In the genomic region with DNA sequence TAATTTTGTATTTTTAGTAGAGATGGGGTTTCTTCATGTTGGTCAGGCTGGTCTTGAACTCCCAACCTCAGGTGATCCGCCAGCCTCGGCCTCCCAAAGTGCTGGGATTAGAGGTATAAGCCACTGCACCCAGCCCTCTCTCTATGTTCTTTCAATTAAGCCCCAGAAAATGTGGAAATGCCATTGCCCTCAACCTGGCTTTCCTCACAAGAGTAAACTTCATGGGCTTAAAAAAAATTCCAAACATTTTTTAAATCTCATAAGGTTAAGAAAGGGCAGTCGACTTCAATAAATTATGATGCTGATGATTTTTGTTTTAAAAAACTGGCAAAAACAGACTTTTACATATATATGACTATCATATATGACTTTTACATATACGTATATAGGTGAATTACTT, we compare ENCODE assay signal across 16 cellular contexts.
A peak's percentile ranks its signal among the peaks of the same experiment; 100 is the strongest.
DNase-seq lines count a peak whose midpoint lies in the region; ATAC-seq, FAIRE-seq and TF ChIP-seq lines count a peak whose summit lies in the region.
"Had no signal": no experiment of that assay in that cellular context is flagged by ENCODE, and none has a peak within 500 bp of the region (broad histone marks: within the 10 kb centered on the region; RNA-seq: fewer than 3 reads in every experiment).

No MANE protein-coding gene starts in this region.

- H3K9me3 Mint-ChIP-seq in HFFc6: no peaks in the 10 kb centered on the region
- no peaks in the 10 kb centered on the region for H3K9me3 Mint-ChIP-seq in natural killer cell treated with Interleukin-12 subunit alpha and Interleukin-12 subunit beta and Interleukin-15 and Interleukin-18, amount 100 ng/mL, for 72 hours
- H3K9me3 Mint-ChIP-seq: activated naive CD8-positive, alpha-beta T cell treated with anti-CD3 and anti-CD28 coated beads, Interleukin-2, amount 10 ng/mL, durations not matched to agents 7 days and 5 days had no signal

- H3K4me1 ChIP-seq in subcutaneous abdominal adipose tissue (ENCODE audit: control insufficient read depth in 5 of 5, insufficient read depth in 5 of 5, low read length in 5 of 5): peaks cover 3 to 22% (median 16%) of the 10 kb centered on the region in 5 donors
- H3K4me1 ChIP-seq: BLaER1 treated with 17β-estradiol and CSF1 and Interleukin-3, amounts not matched to agents 10 nM and 100 nM; colonic mucosa had no signal

- H3K27me3 Mint-ChIP-seq in HFFc6 (ENCODE audit: insufficient read depth): no peaks in the 10 kb centered on the region; the same call in 1 of the 2 replicates
- peaks cover 11 to 13% of the 10 kb centered on the region in 2 donors for H3K27me3 Mint-ChIP-seq in natural killer cell treated with Interleukin-12 subunit alpha and Interleukin-12 subunit beta and Interleukin-15 and Interleukin-18, amount 100 ng/mL, for 72 hours

- TF ChIP-seq CTCF in HFFc6 (IDR thresholded peaks at IDR 0.05): no peak

- H3K27me3 ChIP-seq in subcutaneous abdominal adipose tissue (ENCODE audit: control insufficient read depth in 5 of 5, insufficient read depth in 4 of 5, low read length in 5 of 5): no peaks in the 10 kb centered on the region
- H3K27me3 ChIP-seq: BLaER1 treated with 17β-estradiol and CSF1 and Interleukin-3, amounts not matched to agents 10 nM and 100 nM; colonic mucosa had no signal

- H3K9me3 ChIP-seq in subcutaneous abdominal adipose tissue (ENCODE audit: control insufficient read depth in 5 of 5, low read length in 5 of 5): peaks cover 0 to 5% (median 3%) of the 10 kb centered on the region in 5 donors
- H3K9me3 ChIP-seq: BLaER1 treated with 17β-estradiol and CSF1 and Interleukin-3, amounts not matched to agents 10 nM and 100 nM; colonic mucosa had no signal

- H3K36me3 ChIP-seq in subcutaneous abdominal adipose tissue (ENCODE audit: control insufficient read depth in 5 of 5, insufficient read depth in 5 of 5, low read length in 5 of 5): no peaks in the 10 kb centered on the region
- H3K36me3 ChIP-seq: BLaER1 treated with 17β-estradiol and CSF1 and Interleukin-3, amounts not matched to agents 10 nM and 100 nM; colonic mucosa had no signal

- peaks cover 28% of the 10 kb centered on the region for H3K36me3 Mint-ChIP-seq in HFFc6 (ENCODE audit: low read depth)
- H3K36me3 Mint-ChIP-seq in natural killer cell treated with Interleukin-12 subunit alpha and Interleukin-12 subunit beta and Interleukin-15 and Interleukin-18, amount 100 ng/mL, for 72 hours: no peaks in the 10 kb centered on the region
- H3K36me3 Mint-ChIP-seq: activated naive CD8-positive, alpha-beta T cell treated with anti-CD3 and anti-CD28 coated beads, Interleukin-2, amount 10 ng/mL, durations not matched to agents 7 days and 5 days had no signal

- no peak overlapping the region for H3K4me3 ChIP-seq in subcutaneous abdominal adipose tissue (ENCODE audit: low read depth in 1 of 5, low read length in 5 of 5)
- H3K4me3 ChIP-seq: BLaER1 treated with 17β-estradiol and CSF1 and Interleukin-3, amounts not matched to agents 10 nM and 100 nM; colonic mucosa; GM12878 had no signal

- H3K4me3 Mint-ChIP-seq in HFFc6: no peak overlapping the region; the same call in 1 of the 2 replicates
- no peak overlapping the region for H3K4me3 Mint-ChIP-seq in natural killer cell treated with Interleukin-12 subunit alpha and Interleukin-12 subunit beta and Interleukin-15 and Interleukin-18, amount 100 ng/mL, for 72 hours
- H3K4me3 Mint-ChIP-seq: activated naive CD8-positive, alpha-beta T cell treated with anti-CD3 and anti-CD28 coated beads, Interleukin-2, amount 10 ng/mL, durations not matched to agents 7 days and 5 days had no signal

- H3K27ac Mint-ChIP-seq in HFFc6: peak overlapping the region; percentile 97
- no peak overlapping the region for H3K27ac Mint-ChIP-seq in natural killer cell treated with Interleukin-12 subunit alpha and Interleukin-12 subunit beta and Interleukin-15 and Interleukin-18, amount 100 ng/mL, for 72 hours
- H3K27ac Mint-ChIP-seq: activated naive CD8-positive, alpha-beta T cell treated with anti-CD3 and anti-CD28 coated beads, Interleukin-2, amount 10 ng/mL, durations not matched to agents 7 days and 5 days had no signal

- DNase-seq in HFFc6 (no peak), iris pigment epithelial cell (ENCODE audit: low read depth) (peak; percentile 69), GM12891 (ENCODE audit: insufficient read length, low spot score) (no peak), SW 1271 (lab: John Stamatoyannopoulos, UW) (no peak), anterior cingulate cortex (lab: John Stamatoyannopoulos, UW) (no peak)
- DNase-seq in natural killer cell treated with Interleukin-12 subunit alpha and Interleukin-12 subunit beta and Interleukin-15 and Interleukin-18, amount 100 ng/mL, for 72 hours (ENCODE audit: low spot score): no peak
- DNase-seq: activated CD4-positive, alpha-beta T cell treated with anti-CD3 and anti-CD28 coated beads for 1 hour; activated naive CD8-positive, alpha-beta T cell treated with anti-CD3 and anti-CD28 coated beads, Interleukin-2, amount 10 ng/mL, durations not matched to agents 7 days and 5 days; activated T-cell treated with anti-CD3 and anti-CD28 coated beads for 4 hours; NCI-H1048; NCI-H2171 had no signal

- FAIRE-seq in GM12891 (lab: Jason Lieb, UNC): no peak

- H3K4me1 Mint-ChIP-seq in HFFc6 (ENCODE audit: low read depth): peaks cover 76% of the 10 kb centered on the region
- H3K4me1 Mint-ChIP-seq in natural killer cell treated with Interleukin-12 subunit alpha and Interleukin-12 subunit beta and Interleukin-15 and Interleukin-18, amount 100 ng/mL, for 72 hours (ENCODE audit: low read depth in 2 of 2): peaks cover 0 to 4% of the 10 kb centered on the region in 2 donors
- H3K4me1 Mint-ChIP-seq: activated naive CD8-positive, alpha-beta T cell treated with anti-CD3 and anti-CD28 coated beads, Interleukin-2, amount 10 ng/mL, durations not matched to agents 7 days and 5 days had no signal

- H3K27ac ChIP-seq in subcutaneous abdominal adipose tissue (ENCODE audit: low read depth, low read length): peak overlapping the region; percentile 93
- H3K27ac ChIP-seq: BLaER1 treated with 17β-estradiol and CSF1 and Interleukin-3, amounts not matched to agents 10 nM and 100 nM; colonic mucosa had no signal

- no peak for TF ChIP-seq POLR2A in GM12891 (IDR thresholded peaks at IDR 0.05; ENCODE audit: low read depth, low read length)

- H3K9ac ChIP-seq in subcutaneous abdominal adipose tissue (ENCODE audit: low read length in 5 of 5): no peak overlapping the region
- H3K9ac ChIP-seq: BLaER1 treated with 17β-estradiol and CSF1 and Interleukin-3, amounts not matched to agents 10 nM and 100 nM had no signal

- ATAC-seq in SK-N-SH treated with all-trans-retinoic acid at 6 μM for 48 hours: peak; percentile 23
- ATAC-seq in natural killer cell treated with Interleukin-12 subunit alpha and Interleukin-12 subunit beta and Interleukin-15 and Interleukin-18, amount 100 ng/mL, for 72 hours: no peak

TF ChIP-seq in SK-N-SH treated with all-trans-retinoic acid at 6 μM for 48 hours, 23 proteins besides CTCF, POLR2A, EP300 and RAD21:
- TF ChIP-seq, protein P1, sequence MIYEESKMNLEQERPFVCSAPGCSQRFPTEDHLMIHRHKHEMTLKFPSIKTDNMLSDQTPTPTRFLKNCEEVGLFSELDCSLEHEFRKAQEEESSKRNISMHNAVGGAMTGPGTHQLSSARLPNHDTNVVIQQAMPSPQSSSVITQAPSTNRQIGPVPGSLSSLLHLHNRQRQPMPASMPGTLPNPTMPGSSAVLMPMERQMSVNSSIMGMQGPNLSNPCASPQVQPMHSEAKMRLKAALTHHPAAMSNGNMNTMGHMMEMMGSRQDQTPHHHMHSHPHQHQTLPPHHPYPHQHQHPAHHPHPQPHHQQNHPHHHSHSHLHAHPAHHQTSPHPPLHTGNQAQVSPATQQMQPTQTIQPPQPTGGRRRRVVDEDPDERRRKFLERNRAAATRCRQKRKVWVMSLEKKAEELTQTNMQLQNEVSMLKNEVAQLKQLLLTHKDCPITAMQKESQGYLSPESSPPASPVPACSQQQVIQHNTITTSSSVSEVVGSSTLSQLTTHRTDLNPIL (CRISPR knock-in tag; IDR thresholded peaks at IDR 0.05; ENCODE audit: low read depth): no peak
- TF ChIP-seq TOX (CRISPR knock-in tag; IDR thresholded peaks at IDR 0.05; ENCODE audit: borderline replicate concordance): no peak
- no peak for TF ChIP-seq TCF4 (CRISPR knock-in tag; IDR thresholded peaks at IDR 0.05; ENCODE audit: borderline replicate concordance)
- no peak for TF ChIP-seq BACH2 (CRISPR knock-in tag; IDR thresholded peaks at IDR 0.05; ENCODE audit: borderline replicate concordance)
- no peak for TF ChIP-seq ARNTL (CRISPR knock-in tag; IDR thresholded peaks at IDR 0.05; ENCODE audit: borderline replicate concordance, low read depth)
TF ChIP-seq in SK-N-SH treated with all-trans-retinoic acid at 6 μM for 48 hours: peak in this region for 0.

TF ChIP-seq in GM12891, 5 proteins besides CTCF, POLR2A, EP300 and RAD21:
- no peak for TF ChIP-seq SPI1 (IDR thresholded peaks at IDR 0.05; ENCODE audit: low read depth, low read length)
- TF ChIP-seq PAX5 (IDR thresholded peaks at IDR 0.05; ENCODE audit: insufficient read depth, low read length, severe bottlenecking): no peak
- no peak for TF ChIP-seq POU2F2 (IDR thresholded peaks at IDR 0.05; ENCODE audit: low read depth, low read length)
- TF ChIP-seq POLR2AphosphoS5 (IDR thresholded peaks at IDR 0.05; ENCODE audit: low read depth, low read length): no peak
- no peak for TF ChIP-seq TAF1 (IDR thresholded peaks at IDR 0.05; ENCODE audit: low read depth, low read length)
TF ChIP-seq in GM12891: peak in this region for 0.
